In the genomic region with DNA sequence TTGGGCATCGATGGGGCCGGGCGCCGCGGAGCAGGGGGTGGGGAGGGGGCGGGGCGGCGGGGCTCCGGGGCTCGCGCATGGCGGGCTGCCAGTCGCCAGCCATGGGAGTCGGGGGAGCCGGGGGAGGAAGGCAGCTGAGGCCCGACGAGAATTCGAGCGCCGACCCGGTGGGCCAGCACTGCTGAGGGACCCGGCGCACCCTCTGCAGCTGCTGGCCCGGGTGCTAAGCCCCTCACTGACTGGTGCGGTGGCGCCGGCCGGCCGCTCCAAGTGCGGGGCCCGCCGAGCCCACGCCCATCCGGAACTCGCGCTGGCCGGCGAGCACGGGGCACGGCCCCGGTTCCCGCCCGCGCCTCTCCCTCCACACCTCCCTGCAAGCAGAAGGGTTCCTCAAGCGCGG, we compare ENCODE assay signal across 36 cellular contexts. TPM values are rescaled to one million over a fixed set of nuclear protein-coding genes. Genes with fewer than 3 reads are reported as not detected.
"Had no signal": no experiment of that assay in that cellular context is flagged by ENCODE, and none has a peak within 500 bp of the region (broad histone marks: within the 10 kb centered on the region; RNA-seq: fewer than 3 reads in every experiment).

No MANE protein-coding gene starts in this region.

- H3K9me3 Mint-ChIP-seq: activated T-cell treated with anti-CD3 and anti-CD28 coated beads, Interleukin-2, amount 50 U/mL, for 4 hours; activated T-helper 1 cell treated with anti-CD3 and anti-CD28 coated beads, Interleukin-12 subunit alpha, Interleukin-12 subunit beta, Interleukin-2, Interleukin-4 antibody, amounts not matched to agents 30 ng/mL and 10 ng/mL and 1 ng/mL, durations not matched to agents 14 hours and 24 hours and 36 hours had no signal

- H3K27me3 ChIP-seq: adrenal gland, body of pancreas, breast epithelium, MG63, SJSA1 had no signal

- H3K4me1 Mint-ChIP-seq: activated B cell treated with CpG ODN at 0.5 μM for 24 hours had no signal

- H3K4me3 ChIP-seq: body of pancreas, MG63, SJSA1 had no signal

- H3K27ac ChIP-seq: adrenal gland, body of pancreas, breast epithelium, SJSA1, VCaP had no signal

- H3K9me3 ChIP-seq: adrenal gland, body of pancreas, breast epithelium, SJSA1 had no signal

- H3K36me3 Mint-ChIP-seq: activated CD4-positive, alpha-beta memory T cell treated with anti-CD3 and anti-CD28 coated beads for 36 hours had no signal

- H3K4me3 Mint-ChIP-seq: activated B cell treated with CpG ODN at 0.5 μM for 24 hours; activated CD4-positive, alpha-beta memory T cell treated with anti-CD3 and anti-CD28 coated beads for 36 hours; activated naive CD4-positive, alpha-beta T cell treated with anti-CD3 and anti-CD28 coated beads for 36 hours; activated T-cell treated with anti-CD3 and anti-CD28 coated beads, Interleukin-2, amount 50 U/mL, for 4 hours; activated T-helper 1 cell treated with anti-CD3 and anti-CD28 coated beads, Interleukin-12 subunit alpha, Interleukin-12 subunit beta, Interleukin-2, Interleukin-4 antibody, amounts not matched to agents 30 ng/mL and 10 ng/mL and 1 ng/mL, durations not matched to agents 14 hours and 24 hours and 36 hours had no signal

- ATAC-seq: activated naive CD4-positive, alpha-beta T cell treated with anti-CD3 and anti-CD28 coated beads, Interleukin-2, amount 50 U/mL, for 72 hours; activated T-cell treated with anti-CD3 and anti-CD28 coated beads, Interleukin-2, amount 50 U/mL, for 4 hours; body of pancreas; Panc1 had no signal

- H3K4me1 ChIP-seq: adrenal gland, breast epithelium had no signal

- H3K36me3 ChIP-seq: adrenal gland, breast epithelium, MG63, SJSA1 had no signal

- DNase-seq: activated B cell treated with CpG ODN at 0.5 μM for 24 hours; activated CD4-positive, alpha-beta memory T cell treated with anti-CD3 and anti-CD28 coated beads for 36 hours; activated CD4-positive, alpha-beta T cell treated with anti-CD3 and anti-CD28 coated beads for 4 hours; activated CD4-positive, alpha-beta T cell treated with anti-CD3 and anti-CD28 coated beads, Interleukin-2, amount 50 U/mL, for 1 hour; activated CD4-positive, CD25-positive, alpha-beta regulatory T cell treated with anti-CD3 and anti-CD28 coated beads, Interleukin-2, amount 50 U/mL, for 72 hours; activated CD8-positive, alpha-beta memory T cell treated with anti-CD3 and anti-CD28 coated beads, Interleukin-2, amount 50 U/mL, for 4 hours; activated gamma-delta T cell treated with Interleukin-2 at 50 U/mL for 16 hours; activated naive CD4-positive, alpha-beta T cell treated with anti-CD3 and anti-CD28 coated beads for 36 hours; activated T-cell treated with anti-CD3 and anti-CD28 coated beads for 4 hours; activated T-cell treated with anti-CD3 and anti-CD28 coated beads, Interleukin-2, amount 50 U/mL, for 4 hours; adrenal gland; body of pancreas; Kasumi-1; KG1; MG63; NCI-H1048; NCI-H1105 treated with DMSO at 0.1 percent for 48 hours; NCI-H1436; NCI-H1694; NCI-H1930; NCI-H2081 treated with DMSO at 0.1 percent for 48 hours; NCI-H345; NCI-H524 treated with DMSO at 0.1 percent for 48 hours; SHP77 treated with DMSO at 0.1 percent for 48 hours; SW 1271; T-helper 1 cell; T-helper 2 cell; T-helper 9 cell had no signal

- H3K27ac Mint-ChIP-seq: activated B cell treated with CpG ODN at 0.5 μM for 24 hours; activated CD4-positive, alpha-beta memory T cell treated with anti-CD3 and anti-CD28 coated beads for 36 hours; activated naive CD4-positive, alpha-beta T cell treated with anti-CD3 and anti-CD28 coated beads for 36 hours; activated naive CD4-positive, alpha-beta T cell treated with anti-CD3 and anti-CD28 coated beads, Interleukin-2, amount 50 U/mL, for 72 hours; activated T-helper 1 cell treated with anti-CD3 and anti-CD28 coated beads, Interleukin-12 subunit alpha, Interleukin-12 subunit beta, Interleukin-2, Interleukin-4 antibody, amounts not matched to agents 30 ng/mL and 10 ng/mL and 1 ng/mL, durations not matched to agents 14 hours and 24 hours and 36 hours had no signal

RNA-seq across cellular contexts. Expression of gene GSX2, which starts 49.4 kb away (rescaled TPM):
- total RNA-seq: activated B cell treated with CpG ODN at 0.5 μM for 24 hours; activated CD4-positive, alpha-beta memory T cell treated with anti-CD3 and anti-CD28 coated beads for 36 hours; activated naive CD4-positive, alpha-beta T cell treated with anti-CD3 and anti-CD28 coated beads for 36 hours; activated naive CD4-positive, alpha-beta T cell treated with anti-CD3 and anti-CD28 coated beads, Interleukin-2, amount 50 U/mL, for 72 hours; activated T-cell treated with anti-CD3 and anti-CD28 coated beads, Interleukin-2, amount 50 U/mL, for 4 hours; activated T-helper 1 cell treated with anti-CD3 and anti-CD28 coated beads, Interleukin-12 subunit alpha, Interleukin-12 subunit beta, Interleukin-2, Interleukin-4 antibody, amounts not matched to agents 30 ng/mL and 10 ng/mL and 1 ng/mL, durations not matched to agents 14 hours and 24 hours and 36 hours; adrenal gland; body of pancreas; breast epithelium; NCI-H460; RPMI7951; SJSA1 had no signal
